8 cellular contexts compared by ENCODE assay signal in the genomic region with DNA sequence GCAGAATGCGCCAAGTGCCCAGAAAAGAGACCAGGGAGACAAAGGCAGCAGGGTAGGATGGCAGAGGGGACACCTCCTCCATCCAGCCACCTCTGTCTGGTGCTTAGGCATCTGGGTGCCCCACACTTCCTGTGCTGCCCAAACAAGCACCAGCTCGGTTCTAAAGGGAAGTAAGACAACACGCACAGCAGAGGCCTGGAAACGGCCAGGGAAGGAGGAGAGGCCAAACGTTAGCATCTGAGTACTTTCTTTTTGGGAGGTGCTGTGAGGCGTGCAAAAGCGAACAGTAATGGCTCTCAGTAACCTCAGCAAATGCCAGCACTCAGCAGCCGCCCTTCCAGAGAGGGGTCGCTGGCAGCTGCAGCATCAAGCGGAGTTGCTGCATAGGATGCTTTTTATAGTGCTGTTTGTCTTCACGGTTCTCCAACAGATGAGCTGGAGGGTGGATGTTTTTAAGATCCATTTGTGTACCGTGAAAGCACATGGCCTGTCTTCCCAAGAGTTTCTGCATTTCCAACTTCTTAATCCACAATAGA.
A peak's percentile ranks its signal among the peaks of the same experiment; 100 is the strongest.
DNase-seq lines count a peak whose midpoint lies in the region; ATAC-seq and TF ChIP-seq lines count a peak whose summit lies in the region.

No MANE protein-coding gene starts in this region.

- no peak for TF ChIP-seq RAD21 in liver (IDR thresholded peaks at IDR 0.05)

- H3K9me3 Mint-ChIP-seq in stimulated activated naive CD8-positive, alpha-beta T cell treated with anti-CD3 and anti-CD28 coated beads, Interleukin-15, amount 100 ng/mL, for 72 hours: no peaks in the 10 kb centered on the region
- no peaks in the 10 kb centered on the region for H3K9me3 Mint-ChIP-seq in T-helper 1 cell treated with Interleukin-12 subunit alpha and Interleukin-12 subunit beta and Interleukin-4 antibody, amounts not matched to agents 30 μg/mL and 1 μg/mL, for 36 hours

- peaks cover 39% of the 10 kb centered on the region for H3K4me1 Mint-ChIP-seq in stimulated activated naive CD8-positive, alpha-beta T cell treated with anti-CD3 and anti-CD28 coated beads, Interleukin-15, amount 100 ng/mL, for 72 hours
- H3K4me1 Mint-ChIP-seq in T-helper 1 cell treated with Interleukin-12 subunit alpha and Interleukin-12 subunit beta and Interleukin-4 antibody, amounts not matched to agents 30 μg/mL and 1 μg/mL, for 36 hours (ENCODE audit: low read depth): peaks cover 39% of the 10 kb centered on the region

- peak overlapping the region; percentile 74 to 75 for H3K27ac ChIP-seq in liver (ENCODE audit: low read depth in 1 of 2, low read length in 2 of 2)

- TF ChIP-seq CTCF in liver (IDR thresholded peaks at IDR 0.05; ENCODE audit: low read depth, low read length, missing input control): no peak

- H3K4me3 ChIP-seq in liver (ENCODE audit: low read depth in 1 of 3, low read length in 3 of 3): no peak overlapping the region

- ATAC-seq in stimulated activated naive CD8-positive, alpha-beta T cell treated with anti-CD3 and anti-CD28 coated beads, Interleukin-15, amount 100 ng/mL, for 72 hours: peak; percentile 65
- no peak for ATAC-seq in stimulated activated naive CD8-positive, alpha-beta T cell treated with anti-CD3 and anti-CD28 coated beads, Interleukin-15, Interleukin-2, amounts not matched to agents 100 U/mL and 50 U/mL, for 24 hours
- no peak for ATAC-seq in HG02623 (IDR thresholded peaks at IDR 0.05; ENCODE audit: unreplicated experiment)

- H3K9me3 ChIP-seq in liver (ENCODE audit: control insufficient read depth in 4 of 4, low read length in 3 of 4): no peaks in the 10 kb centered on the region

- no peaks in the 10 kb centered on the region for H3K36me3 ChIP-seq in liver (ENCODE audit: control insufficient read depth in 4 of 4, insufficient read depth in 3 of 4, low read depth in 1 of 4, low read length in 3 of 4)

- no peaks in the 10 kb centered on the region for H3K36me3 Mint-ChIP-seq in T-helper 1 cell treated with Interleukin-12 subunit alpha and Interleukin-12 subunit beta and Interleukin-4 antibody, amounts not matched to agents 30 μg/mL and 1 μg/mL, for 36 hours (ENCODE audit: low read depth)

- H3K4me1 ChIP-seq in liver (ENCODE audit: control insufficient read depth in 4 of 4, insufficient read depth in 4 of 4, low read length in 3 of 4): peaks cover 3 to 14% (median 10%) of the 10 kb centered on the region in 4 donors

- DNase-seq in stimulated activated naive CD8-positive, alpha-beta T cell treated with anti-CD3 and anti-CD28 coated beads, Interleukin-15, amount 100 ng/mL, for 72 hours: no peak
- no peak for DNase-seq in stimulated activated naive CD8-positive, alpha-beta T cell treated with anti-CD3 and anti-CD28 coated beads, Interleukin-15, Interleukin-2, amounts not matched to agents 100 U/mL and 50 U/mL, for 24 hours
- DNase-seq in NCI-H1092 treated with DMSO at 0.1 percent for 48 hours (lab: John Stamatoyannopoulos, UW) (no peak), dedifferentiated amniotic fluid mesenchymal stem cell (ENCODE audit: extremely low spot score) (no peak), middle frontal gyrus (ENCODE audit: extremely low spot score, low spot score) (no peak)

- H3K27ac Mint-ChIP-seq in stimulated activated naive CD8-positive, alpha-beta T cell treated with anti-CD3 and anti-CD28 coated beads, Interleukin-15, amount 100 ng/mL, for 72 hours: no peak overlapping the region
- H3K27ac Mint-ChIP-seq in T-helper 1 cell treated with Interleukin-12 subunit alpha and Interleukin-12 subunit beta and Interleukin-4 antibody, amounts not matched to agents 30 μg/mL and 1 μg/mL, for 36 hours: peak overlapping the region; percentile 6

- H3K4me3 Mint-ChIP-seq in stimulated activated naive CD8-positive, alpha-beta T cell treated with anti-CD3 and anti-CD28 coated beads, Interleukin-15, amount 100 ng/mL, for 72 hours: peak overlapping the region in 1 of 2 donors; percentile 85
- no peak overlapping the region for H3K4me3 Mint-ChIP-seq in T-helper 1 cell treated with Interleukin-12 subunit alpha and Interleukin-12 subunit beta and Interleukin-4 antibody, amounts not matched to agents 30 μg/mL and 1 μg/mL, for 36 hours

- no peaks in the 10 kb centered on the region for H3K27me3 ChIP-seq in liver (ENCODE audit: control insufficient read depth in 4 of 4, insufficient read depth in 4 of 4, low read length in 3 of 4)

- 68% methylated on average over 12 of the region's 12 CpGs for WGBS in liver

- peaks cover 44% of the 10 kb centered on the region for H3K27me3 Mint-ChIP-seq in stimulated activated naive CD8-positive, alpha-beta T cell treated with anti-CD3 and anti-CD28 coated beads, Interleukin-15, amount 100 ng/mL, for 72 hours
- H3K27me3 Mint-ChIP-seq in T-helper 1 cell treated with Interleukin-12 subunit alpha and Interleukin-12 subunit beta and Interleukin-4 antibody, amounts not matched to agents 30 μg/mL and 1 μg/mL, for 36 hours (ENCODE audit: low read depth): peaks cover 31% of the 10 kb centered on the region

- peak overlapping the region; percentile 0 to 42 for H3K9ac ChIP-seq in liver (ENCODE audit: low read depth in 1 of 2, low read length in 2 of 2)

TF ChIP-seq in liver, 16 proteins besides CTCF, POLR2A, EP300 and RAD21:
- no peak for TF ChIP-seq EGR1 (IDR thresholded peaks at IDR 0.05; ENCODE audit: low read depth in 2 of 2)
- TF ChIP-seq HNF4G (IDR thresholded peaks at IDR 0.05): no peak
- TF ChIP-seq, protein P1, sequence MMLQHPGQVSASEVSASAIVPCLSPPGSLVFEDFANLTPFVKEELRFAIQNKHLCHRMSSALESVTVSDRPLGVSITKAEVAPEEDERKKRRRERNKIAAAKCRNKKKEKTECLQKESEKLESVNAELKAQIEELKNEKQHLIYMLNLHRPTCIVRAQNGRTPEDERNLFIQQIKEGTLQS (IDR thresholded peaks at IDR 0.05): no peak
- TF ChIP-seq TAF1 (conservative IDR thresholded peaks at IDR 0.05): no peak
- TF ChIP-seq HNF4A (conservative IDR thresholded peaks at IDR 0.05): no peak
- TF ChIP-seq JUND (IDR thresholded peaks at IDR 0.05): no peak
- TF ChIP-seq, protein P2, sequence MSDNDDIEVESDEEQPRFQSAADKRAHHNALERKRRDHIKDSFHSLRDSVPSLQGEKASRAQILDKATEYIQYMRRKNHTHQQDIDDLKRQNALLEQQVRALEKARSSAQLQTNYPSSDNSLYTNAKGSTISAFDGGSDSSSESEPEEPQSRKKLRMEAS (IDR thresholded peaks at IDR 0.05): no peak
